Comparison of ENCODE assay signal across 1 cellular context in genomic region chr10:49760789-49761188, GRCh38.
TF ChIP-seq lines count a peak whose summit lies in the region.

No MANE protein-coding gene starts in this region.

TF ChIP-seq in HCT116, 20 proteins besides CTCF, POLR2A, EP300 and RAD21 (continued from another document):
- TF ChIP-seq YY1 (IDR thresholded peaks at IDR 0.05; ENCODE audit: extremely low read depth, insufficient replicate concordance, low read depth, low read length) = no peak
- TF ChIP-seq EGR1 (IDR thresholded peaks at IDR 0.05; ENCODE audit: low read depth) = no peak
- TF ChIP-seq SRF (IDR thresholded peaks at IDR 0.05; ENCODE audit: low read depth) = no peak
- no peak for TF ChIP-seq ZFX (IDR thresholded peaks at IDR 0.05)
- no peak for TF ChIP-seq SP1 (IDR thresholded peaks at IDR 0.05; ENCODE audit: low read depth)
- no peak for TF ChIP-seq JUND (IDR thresholded peaks at IDR 0.05)
- no peak for TF ChIP-seq ELF1 (IDR thresholded peaks at IDR 0.05; ENCODE audit: borderline replicate concordance, low read depth)
- TF ChIP-seq FOSL1 (IDR thresholded peaks at IDR 0.05; ENCODE audit: low read depth) = no peak
- TF ChIP-seq POLR2AphosphoS5 (IDR thresholded peaks at IDR 0.05; ENCODE audit: low read depth, low read length) = no peak
- no peak for TF ChIP-seq EZH2phosphoT487 (IDR thresholded peaks at IDR 0.05; ENCODE audit: borderline replicate concordance)
TF ChIP-seq in HCT116: peak in this region for 0.
